In genomic region chr6:6125495-6125894, GRCh38 we compare ENCODE assay signal across 19 cellular contexts.
A peak's percentile ranks its signal among the peaks of the same experiment; 100 is the strongest.
DNase-seq lines count a peak whose midpoint lies in the region; ATAC-seq, FAIRE-seq and TF ChIP-seq lines count a peak whose summit lies in the region.
"Had no signal": no experiment of that assay in that cellular context is flagged by ENCODE, and none has a peak within 500 bp of the region (broad histone marks: within the 10 kb centered on the region; RNA-seq: fewer than 3 reads in every experiment).

No MANE protein-coding gene starts in this region.

- CTCF ChIA-PET in A673 (lab: Charles Lee): no interaction called here
- CTCF ChIA-PET in K562 (lab: Yijun Ruan, JAX; ENCODE audit: low intra/inter-chr PET ratio): no interaction called here

- TF ChIP-seq CTCF in A673 (conservative IDR thresholded peaks at IDR 0.05; ENCODE audit: low read depth, low read length): no peak
- TF ChIP-seq CTCF in BE2C (IDR thresholded peaks at IDR 0.05; ENCODE audit: low read depth, low read length): no peak
- no peak for TF ChIP-seq CTCF in K562 (IDR thresholded peaks at IDR 0.05 in 2 of 3, conservative IDR thresholded peaks at IDR 0.05 in 1 of 3; ENCODE audit: insufficient read depth in 2 of 3, low read depth in 1 of 3, low read length in 3 of 3)

- TF ChIP-seq EP300 in K562 (IDR thresholded peaks at IDR 0.05; ENCODE audit: low read length): no peak

- peak; percentile 16 for DNase-seq in NCI-H82 (lab: John Stamatoyannopoulos, UW)
- no peak for DNase-seq in NCI-H82 treated with DMSO at 0.1 percent for 48 hours (lab: John Stamatoyannopoulos, UW; ENCODE audit: unreplicated experiment)
- DNase-seq in A673 (ENCODE audit: low spot score): peak; percentile 18
- DNase-seq in BE2C: peak; percentile 32
- DNase-seq in K562 (ENCODE audit: extremely low read depth in 1 of 4, low spot score in 3 of 4): peak in 1 of 4 experiments; percentile 8
- no peak for DNase-seq in activated naive CD4-positive, alpha-beta T cell treated with Interleukin-2 at 50 U/mL for 16 hours
- no peak for DNase-seq in ureter (ENCODE audit: low spot score)
- DNase-seq in NCI-H2107 (lab: John Stamatoyannopoulos, UW): no peak
- DNase-seq: Caco-2; CD8-positive, alpha-beta memory T cell; DMS79 treated with DMSO at 0.1 percent for 48 hours; EL; H7 had no signal

- no peak for FAIRE-seq in K562 (lab: Jason Lieb, UNC)
- FAIRE-seq: A549, G401.6, GM12891 had no signal

- H3K9ac ChIP-seq in K562 (ENCODE audit: insufficient read depth in 1 of 2, low read depth in 2 of 2, low read length in 2 of 2): no peak overlapping the region
- H3K9ac ChIP-seq: BLaER1 had no signal

- H3K9me1 ChIP-seq in K562 (ENCODE audit: control insufficient read depth, insufficient read depth, low read length): no peaks in the 10 kb centered on the region

- POLR2A ChIA-PET in A673 (lab: Charles Lee; ENCODE audit: low non-redundant PET): no interaction called here
- POLR2A ChIA-PET in K562 (lab: Yijun Ruan, JAX): no interaction called here

- H3K4me3 ChIP-seq in A673 (ENCODE audit: low read depth, low read length, poor library complexity, severe bottlenecking) (no peak overlapping the region), BE2C (ENCODE audit: low read depth, low read length) (no peak overlapping the region), K562 (no peak overlapping the region)
- H3K4me3 ChIP-seq: A549, BLaER1, GM23338 had no signal

- intact Hi-C loops in A673 (cut with micrococcal nuclease; ENCODE audit: unreplicated experiment) (no loop called here), K562 (cut with micrococcal nuclease) (no loop called here)

- no peak for TF ChIP-seq POLR2A in K562 (conservative IDR thresholded peaks at IDR 0.05)

- H3K27me3 ChIP-seq in A673 (replicated peaks; ENCODE audit: insufficient read depth, low read depth, low read length, poor library complexity) (no peaks in the 10 kb centered on the region), BE2C (no peaks in the 10 kb centered on the region), K562 (ENCODE audit: control insufficient read depth in 2 of 2, insufficient read depth in 2 of 2, low read length in 2 of 2) (no peaks in the 10 kb centered on the region)
- H3K27me3 ChIP-seq: BLaER1 had no signal

- no peaks in the 10 kb centered on the region for H3K79me2 ChIP-seq in K562 (ENCODE audit: control insufficient read depth, insufficient read depth, low read length)

- in situ Hi-C loops in K562 (cut with MboI): no loop called here

- H3K4me2 ChIP-seq in K562 (ENCODE audit: insufficient read depth, low read length): no peak overlapping the region
- H3K4me2 ChIP-seq: A549, BLaER1, GM23338 had no signal

- ATAC-seq in K562: no peak
- ATAC-seq: A549, GM23338 had no signal

- H2AFZ ChIP-seq in K562 (ENCODE audit: low read depth, low read length): no peak overlapping the region
- H2AFZ ChIP-seq: GM23338 had no signal

- H4K20me1 ChIP-seq in K562 (replicated peaks; ENCODE audit: control insufficient read depth, insufficient read depth, low read length): no peaks in the 10 kb centered on the region
- H4K20me1 ChIP-seq: BLaER1 had no signal

- no peak overlapping the region for H3K27ac ChIP-seq in A673 (ENCODE audit: low read depth, low read length, poor library complexity, severe bottlenecking)
- no peak overlapping the region for H3K27ac ChIP-seq in K562 (ENCODE audit: extremely low read depth, low read depth, low read length)
- H3K27ac ChIP-seq: A549, BLaER1, HL-60 had no signal

- H3K36me3 ChIP-seq in A673 (ENCODE audit: insufficient read depth, low read length, poor library complexity, severe bottlenecking) (no peaks in the 10 kb centered on the region), BE2C (no peaks in the 10 kb centered on the region), K562 (ENCODE audit: control insufficient read depth, insufficient read depth, low read length) (no peaks in the 10 kb centered on the region)
- H3K36me3 ChIP-seq: BLaER1 had no signal

- no peaks in the 10 kb centered on the region for H3K4me1 ChIP-seq in A673 (ENCODE audit: insufficient read depth, low read length, poor library complexity, severe bottlenecking)
- no peaks in the 10 kb centered on the region for H3K4me1 ChIP-seq in BE2C
- no peaks in the 10 kb centered on the region for H3K4me1 ChIP-seq in K562 (replicated peaks in 1 of 2; ENCODE audit: control insufficient read depth in 2 of 2, insufficient read depth in 2 of 2, low read length in 2 of 2)
- H3K4me1 ChIP-seq: A549, BLaER1, Caco-2 had no signal

- no peaks in the 10 kb centered on the region for H3K9me3 ChIP-seq in A673 (ENCODE audit: low read depth, low read length, poor library complexity, severe bottlenecking)
- H3K9me3 ChIP-seq in BE2C: no peaks in the 10 kb centered on the region
- H3K9me3 ChIP-seq in K562 (replicated peaks; ENCODE audit: control insufficient read depth, insufficient read depth, low read depth, low read length): no peaks in the 10 kb centered on the region
- H3K9me3 ChIP-seq: A549, Caco-2 had no signal

- no peak for TF ChIP-seq RAD21 in K562 (CRISPR knock-in tag; conservative IDR thresholded peaks at IDR 0.05 in 1 of 2, IDR thresholded peaks at IDR 0.05 in 1 of 2)

- 2% methylated on average over 3 of the region's 3 CpGs for WGBS in K562 (ENCODE audit: insufficient coverage, low coverage, missing lambda C conversion rate)

- BruUV-seq in A673 (replicated peaks; lab: Mats Ljungman, UMichigan) (no TSS peak), K562 (replicated peaks; lab: Mats Ljungman, UMichigan) (no TSS peak)

TF ChIP-seq in K562, 482 proteins besides CTCF, POLR2A, EP300 and RAD21:
- TF ChIP-seq NFIX (CRISPR knock-in tag; IDR thresholded peaks at IDR 0.05; ENCODE audit: low read depth): peak; percentile 71
- peak; percentile 93 for TF ChIP-seq NFIC (IDR thresholded peaks at IDR 0.05)
- TF ChIP-seq FUS (optimal IDR thresholded peaks at IDR 0.05; ENCODE audit: low read depth, low read length): no peak
- TF ChIP-seq DDX20 (tag; IDR thresholded peaks at IDR 0.05; ENCODE audit: low read depth): no peak
- no peak for TF ChIP-seq SETDB1 (IDR thresholded peaks at IDR 0.05; ENCODE audit: low read length)

Comparison
In these comparisons a context has a peak if more than half of its experiments do, and no peak if none do; other contexts are left out.
1. DNase-seq: peak in NCI-H82 (single experiment), A673 (single experiment) and BE2C (single experiment); none in NCI-H82 treated with DMSO at 0.1 percent for 48 hours (single experiment), activated naive CD4-positive, alpha-beta T cell treated with Interleukin-2 at 50 U/mL for 16 hours (single experiment), ureter (single experiment) and NCI-H2107 (single experiment).